15 cellular contexts compared by ENCODE assay signal in genomic region chr12:113197518-113198077, GRCh38. TPM values are rescaled to one million over a fixed set of nuclear protein-coding genes. Genes with fewer than 3 reads are reported as not detected.
DNase-seq lines count a peak whose midpoint lies in the region; ATAC-seq, FAIRE-seq and TF ChIP-seq lines count a peak whose summit lies in the region.
"Had no signal": no experiment of that assay in that cellular context is flagged by ENCODE, and none has a peak within 500 bp of the region (broad histone marks: within the 10 kb centered on the region; RNA-seq: fewer than 3 reads in every experiment).

No MANE protein-coding gene starts in this region.

- DNase-seq in SK-N-SH (no peak), PC-9 (no peak), kidney (peak; percentile 18), NCI-H2196 treated with DMSO at 0.1 percent for 48 hours (lab: John Stamatoyannopoulos, UW; ENCODE audit: unreplicated experiment) (no peak), coronary artery (ENCODE audit: low spot score) (no peak), D341Med (ENCODE audit: low spot score) (no peak), NCI-H524 (lab: John Stamatoyannopoulos, UW) (no peak)
- DNase-seq: NCI-H2227 treated with DMSO at 0.1 percent for 48 hours had no signal

- H3K9me2 ChIP-seq in SK-N-SH (no peaks in the 10 kb centered on the region), PC-9 (ENCODE audit: insufficient read depth) (no peaks in the 10 kb centered on the region)

- 95% methylated on average over 4 of the region's 8 CpGs for WGBS in SK-N-SH (ENCODE audit: low lambda C conversion rate)

- H3K36me3 ChIP-seq in SK-N-SH (replicated peaks in 1 of 2; ENCODE audit: control insufficient read depth in 1 of 2, insufficient read depth in 2 of 2, low read length in 1 of 2): peaks cover 0 to 5% of the 10 kb centered on the region in 2 experiments
- H3K36me3 ChIP-seq in PC-9 (ENCODE audit: low read depth): no peaks in the 10 kb centered on the region
- no peaks in the 10 kb centered on the region for H3K36me3 ChIP-seq in kidney (ENCODE audit: control insufficient read depth in 1 of 2, insufficient read depth in 2 of 2, low read length in 2 of 2)

- H3K27ac ChIP-seq in SK-N-SH (ENCODE audit: low read depth in 2 of 2, low read length in 1 of 2) (no peak overlapping the region), PC-9 (no peak overlapping the region), kidney (ENCODE audit: low read depth in 2 of 2, low read length in 2 of 2) (no peak overlapping the region), coronary artery (no peak overlapping the region)
- H3K27ac ChIP-seq: 22Rv1 had no signal

- H3K4me1 ChIP-seq in SK-N-SH (ENCODE audit: control insufficient read depth in 1 of 2, insufficient read depth in 2 of 2, low read depth in 1 of 2, low read length in 1 of 2): peaks cover 12 to 28% of the 10 kb centered on the region in 2 experiments; a peak in 3 of 4 replicates
- H3K4me1 ChIP-seq in PC-9 (replicated peaks; ENCODE audit: insufficient read depth): peaks cover 26% of the 10 kb centered on the region
- peaks cover 3 to 6% of the 10 kb centered on the region in 2 donors for H3K4me1 ChIP-seq in kidney (ENCODE audit: control insufficient read depth in 1 of 2, insufficient read depth in 1 of 2, low read depth in 1 of 2, low read length in 2 of 2)
- H3K4me1 ChIP-seq: BE2C had no signal

- intact Hi-C loops in PC-9 (cut with micrococcal nuclease; ENCODE audit: unreplicated experiment) (loop anchor here (1.0 to 5.0 kb wide), 5 partner anchors 45 to 715 kb away; partner anchors contain the start of gene SDSL), kidney (cut with DNase I) (no loop called here)

- POLR2A ChIA-PET in SK-N-SH (lab: Yijun Ruan, JAX) (interaction anchor here (0.7 kb wide), 1 partner anchor 165 kb away, joined by 4 read pairs; no protein-coding TSS in a partner anchor), PC-9 (lab: Charles Lee; ENCODE audit: unreplicated experiment) (no interaction called here)

- CTCF ChIA-PET in SK-N-SH (lab: Yijun Ruan, JAX) (interaction anchor here (0.6 to 4.5 kb wide), 9 partner anchors 10 to 712 kb away, joined by 3 to 42 read pairs (median 4); partner anchors contain the start of gene SDSL), PC-9 (lab: Charles Lee) (interaction anchor here (0.6 to 0.7 kb wide), 13 partner anchors 10 to 224 kb away, joined by 3 to 8 read pairs (median 5); partner anchors contain the start of genes SDSL and SLC8B1)

- no peak for TF ChIP-seq EP300 in SK-N-SH (IDR thresholded peaks at IDR 0.05; ENCODE audit: borderline replicate concordance in 1 of 2, low read depth in 1 of 2, low read length in 1 of 2)

- H3K9ac ChIP-seq in SK-N-SH (no peak overlapping the region), kidney (ENCODE audit: low read length in 2 of 2) (no peak overlapping the region)

- H2AFZ ChIP-seq in SK-N-SH (ENCODE audit: low read depth) (0 out of 2 replicates have a peak overlapping the region, but pooled peaks have one; percentile 35), PC-9 (no peak overlapping the region)
- H2AFZ ChIP-seq: GM23338 had no signal

- H3K4me3 ChIP-seq in SK-N-SH (ENCODE audit: low read depth in 2 of 2, low read length in 1 of 2): no peak overlapping the region
- H3K4me3 ChIP-seq in PC-9: no peak overlapping the region
- no peak overlapping the region for H3K4me3 ChIP-seq in kidney (ENCODE audit: low read length in 2 of 2)
- no peak overlapping the region for H3K4me3 ChIP-seq in coronary artery
- H3K4me3 ChIP-seq: GM23338 had no signal

- H3F3A ChIP-seq in SK-N-SH (replicated peaks; ENCODE audit: insufficient read depth): peaks cover 28% of the 10 kb centered on the region
- peaks cover 33% of the 10 kb centered on the region for H3F3A ChIP-seq in PC-9 (ENCODE audit: insufficient read depth, low read depth)

- TF ChIP-seq CTCF in SK-N-SH (IDR thresholded peaks at IDR 0.05) (no peak), PC-9 (conservative IDR thresholded peaks at IDR 0.05) (no peak), kidney (IDR thresholded peaks at IDR 0.05; ENCODE audit: borderline replicate concordance, extremely low read depth, insufficient read depth) (no peak), coronary artery (IDR thresholded peaks at IDR 0.05) (no peak)

- TF ChIP-seq RAD21 in SK-N-SH (IDR thresholded peaks at IDR 0.05; ENCODE audit: low read length): no peak

- peaks cover 3% of the 10 kb centered on the region; the same call in 1 of the 2 replicates for H3K79me2 ChIP-seq in SK-N-SH (ENCODE audit: insufficient read depth)
- no peaks in the 10 kb centered on the region for H3K79me2 ChIP-seq in PC-9 (ENCODE audit: low read depth)

- ATAC-seq in SK-N-SH treated with all-trans-retinoic acid at 6 μM for 48 hours: no peak

- TSS peak; percentile 13 for BruUV-seq in PC-9 (replicated peaks; lab: Mats Ljungman, UMichigan)

- H3K27me3 ChIP-seq in SK-N-SH (ENCODE audit: insufficient read depth): no peaks in the 10 kb centered on the region
- H3K27me3 ChIP-seq in PC-9 (ENCODE audit: insufficient read depth, low read depth): no peaks in the 10 kb centered on the region
- H3K27me3 ChIP-seq: BE2C had no signal

- H3K9me3 ChIP-seq in SK-N-SH (no peaks in the 10 kb centered on the region), PC-9 (ENCODE audit: insufficient read depth, low read depth) (no peaks in the 10 kb centered on the region), kidney (ENCODE audit: control insufficient read depth in 1 of 2, low read length in 2 of 2) (no peaks in the 10 kb centered on the region)
- H3K9me3 ChIP-seq: BE2C had no signal

- FAIRE-seq in kidney (lab: Jason Lieb, UNC): no peak

- H4K20me1 ChIP-seq in SK-N-SH (ENCODE audit: insufficient read depth) (no peaks in the 10 kb centered on the region), PC-9 (ENCODE audit: insufficient read depth) (no peaks in the 10 kb centered on the region)

- H3K4me2 ChIP-seq in SK-N-SH (no peak overlapping the region), PC-9 (no peak overlapping the region)
- H3K4me2 ChIP-seq: GM23338 had no signal

TF ChIP-seq in SK-N-SH, 30 proteins besides CTCF, POLR2A, EP300 and RAD21:
- TF ChIP-seq YY1 (IDR thresholded peaks at IDR 0.05; ENCODE audit: low read depth): no peak

TF ChIP-seq in SK-N-SH treated with all-trans-retinoic acid at 6 μM for 48 hours, 23 proteins besides CTCF, POLR2A, EP300 and RAD21:
- TF ChIP-seq TCF4 (CRISPR knock-in tag; IDR thresholded peaks at IDR 0.05; ENCODE audit: borderline replicate concordance) (no peak), CREB5 (CRISPR knock-in tag; IDR thresholded peaks at IDR 0.05; ENCODE audit: low read depth) (no peak), POU6F1 (CRISPR knock-in tag; IDR thresholded peaks at IDR 0.05; ENCODE audit: borderline replicate concordance, low read depth) (no peak), TOX (CRISPR knock-in tag; IDR thresholded peaks at IDR 0.05; ENCODE audit: borderline replicate concordance) (no peak), ZC3H10 (CRISPR knock-in tag; IDR thresholded peaks at IDR 0.05) (no peak), ZFP30 (CRISPR knock-in tag; IDR thresholded peaks at IDR 0.05) (no peak), SNAI2 (CRISPR knock-in tag; IDR thresholded peaks at IDR 0.05) (no peak), ZNF70 (CRISPR knock-in tag; IDR thresholded peaks at IDR 0.05) (no peak), RARB (CRISPR knock-in tag; IDR thresholded peaks at IDR 0.05) (no peak)
TF ChIP-seq in SK-N-SH treated with all-trans-retinoic acid at 6 μM for 48 hours: peak in this region for 0.

RNA-seq across cellular contexts. Expression of gene RITA1, which starts 12.1 kb away (rescaled TPM):
- polyA plus RNA-seq in SK-N-SH (2012; rRNA removed) (18.7 and 21.1 TPM in 2 replicates), kidney (ENCODE audit: insufficient read depth, low read depth, low replicate concordance) (31.6 TPM)
- polyA plus RNA-seq in SK-N-SH (2012; cell fraction: cytosol; rRNA removed): 12.7 and 19.1 TPM in 2 replicates
- polyA plus RNA-seq in SK-N-SH (2012; cell fraction: nucleus; rRNA removed): 13.0 and 15.6 TPM in 2 replicates
- total RNA-seq in PC-9 (2021) (15.8 and 16.1 TPM in 2 replicates), kidney (14.6 TPM)

RNA-seq across cellular contexts. Expression of gene DDX54, which starts 12.3 kb away (rescaled TPM):
- polyA plus RNA-seq in SK-N-SH (2012; rRNA removed) (56.5 and 69.9 TPM in 2 replicates), kidney (ENCODE audit: insufficient read depth, low read depth, low replicate concordance) (55.4 TPM)
- 43.6 and 43.8 TPM in 2 replicates for polyA plus RNA-seq in SK-N-SH (2012; cell fraction: cytosol; rRNA removed)
- polyA plus RNA-seq in SK-N-SH (2012; cell fraction: nucleus; rRNA removed): 113 and 236 TPM in 2 replicates
- total RNA-seq in PC-9 (2021) (80.1 and 81.3 TPM in 2 replicates), kidney (62.0 TPM)

RNA-seq across cellular contexts. Expression of gene TPCN1, which starts 23.7 kb away (rescaled TPM):
- polyA plus RNA-seq in SK-N-SH (2012; rRNA removed) (10.3 and 15.7 TPM in 2 replicates), kidney (ENCODE audit: insufficient read depth, low read depth, low replicate concordance) (38.4 TPM)
- 7.0 and 10.7 TPM in 2 replicates for polyA plus RNA-seq in SK-N-SH (2012; cell fraction: cytosol; rRNA removed)
- 57.8 and 62.3 TPM in 2 replicates for polyA plus RNA-seq in SK-N-SH (2012; cell fraction: nucleus; rRNA removed)
- total RNA-seq in PC-9 (2021) (34.1 and 42.7 TPM in 2 replicates), kidney (93.3 TPM)

RNA-seq across cellular contexts. Expression of gene CFAP73, which starts 48.1 kb away (rescaled TPM):
- polyA plus RNA-seq in SK-N-SH (2012; rRNA removed) (not detected in 2 replicates), kidney (ENCODE audit: insufficient read depth, low read depth, low replicate concordance) (0.52 TPM)
- polyA plus RNA-seq in SK-N-SH (2012; cell fraction: cytosol; rRNA removed): not detected in 2 replicates
- polyA plus RNA-seq in SK-N-SH (2012; cell fraction: nucleus; rRNA removed): 0.05 and 0.14 TPM in 2 replicates
- total RNA-seq in PC-9 (2021) (1.3 and 1.9 TPM in 2 replicates), kidney (2.4 TPM)
- total RNA-seq: G401, RPMI7951 had no signal
- polyA plus RNA-seq: AG04450 had no signal
